Comparison of ENCODE assay signal across 26 cellular contexts in genomic region chr15:89106200-89106599, GRCh38. TPM values are rescaled to one million over a fixed set of nuclear protein-coding genes. Genes with fewer than 3 reads are reported as not detected.
DNase-seq lines count a peak whose midpoint lies in the region; ATAC-seq and TF ChIP-seq lines count a peak whose summit lies in the region.
"Had no signal": no experiment of that assay in that cellular context is flagged by ENCODE, and none has a peak within 500 bp of the region (broad histone marks: within the 10 kb centered on the region; RNA-seq: fewer than 3 reads in every experiment).

No MANE protein-coding gene starts in this region.

- TF ChIP-seq CTCF in right atrium auricular region (IDR thresholded peaks at IDR 0.05) (no peak), dorsolateral prefrontal cortex (IDR thresholded peaks at IDR 0.05 in 54 of 56, conservative IDR thresholded peaks at IDR 0.05 in 2 of 56; ENCODE audit: low read depth in 1 of 56, partially characterized antibody in 56 of 56) (no peak), osteocyte (IDR thresholded peaks at IDR 0.05) (no peak), uterus (IDR thresholded peaks at IDR 0.05) (no peak)

- H3K4me3 ChIP-seq in right atrium auricular region (no peak overlapping the region), dorsolateral prefrontal cortex (no peak overlapping the region), uterus (no peak overlapping the region)
- H3K4me3 ChIP-seq: pancreas, SJSA1 had no signal

- H3K4me3 Mint-ChIP-seq in osteocyte (ENCODE audit: unreplicated experiment), result no peak overlapping the region
- no peak overlapping the region for H3K4me3 Mint-ChIP-seq in activated T-helper 1 cell treated with anti-CD3 and anti-CD28 coated beads, Interleukin-12 subunit alpha, Interleukin-12 subunit beta, Interleukin-2, Interleukin-4 antibody, amounts not matched to agents 30 ng/mL and 10 ng/mL and 1 ng/mL, durations not matched to agents 14 hours and 24 hours and 36 hours
- H3K4me3 Mint-ChIP-seq: activated CD8-positive, alpha-beta T cell treated with anti-CD3 and anti-CD28 coated beads, Interleukin-2, amount 10 ng/mL, durations not matched to agents 7 days and 5 days; activated naive CD8-positive, alpha-beta T cell treated with anti-CD3 and anti-CD28 coated beads, Interleukin-2, amount 50 U/mL, for 24 hours; natural killer cell; T-helper 1 cell treated with Interleukin-12 subunit alpha and Interleukin-12 subunit beta and Interleukin-4 antibody, amounts not matched to agents 30 μg/mL and 1 μg/mL, for 36 hours had no signal

- H3K27me3 Mint-ChIP-seq in osteocyte (ENCODE audit: unreplicated experiment), result no peaks in the 10 kb centered on the region
- no peaks in the 10 kb centered on the region for H3K27me3 Mint-ChIP-seq in activated T-helper 1 cell treated with anti-CD3 and anti-CD28 coated beads, Interleukin-12 subunit alpha, Interleukin-12 subunit beta, Interleukin-2, Interleukin-4 antibody, amounts not matched to agents 30 ng/mL and 10 ng/mL and 1 ng/mL, durations not matched to agents 14 hours and 24 hours and 36 hours (ENCODE audit: insufficient read depth)
- H3K27me3 Mint-ChIP-seq: activated naive CD8-positive, alpha-beta T cell treated with anti-CD3 and anti-CD28 coated beads, Interleukin-2, amount 50 U/mL, for 24 hours had no signal

- intact Hi-C loops in cardiac septum (cut with DNase I), result no loop called here
- intact Hi-C loops in dorsolateral prefrontal cortex (cut with DNase I), result no loop called here
- intact Hi-C loops in uterus (cut with DNase I; ENCODE audit: low total_unique reads), result no loop called here
- intact Hi-C loops in activated T-helper 1 cell treated with anti-CD3 and anti-CD28 coated beads, Interleukin-12 subunit alpha, Interleukin-12 subunit beta, Interleukin-2, Interleukin-4 antibody, amounts not matched to agents 30 ng/mL and 10 ng/mL and 1 ng/mL, durations not matched to agents 14 hours and 24 hours and 36 hours (cut with micrococcal nuclease), result no loop called here

- peak overlapping the region; percentile 93 to 95 for H3K27ac ChIP-seq in right atrium auricular region
- H3K27ac ChIP-seq in dorsolateral prefrontal cortex, result peak overlapping the region in 50 of 59 donors; percentile 9 to 98 (median 82)
- peak overlapping the region; percentile 81 to 88 for H3K27ac ChIP-seq in uterus
- H3K27ac ChIP-seq: KMS-11 had no signal

- peaks cover 9% of the 10 kb centered on the region for H3K36me3 Mint-ChIP-seq in osteocyte (ENCODE audit: unreplicated experiment)
- peaks cover 17% of the 10 kb centered on the region for H3K36me3 Mint-ChIP-seq in activated T-helper 1 cell treated with anti-CD3 and anti-CD28 coated beads, Interleukin-12 subunit alpha, Interleukin-12 subunit beta, Interleukin-2, Interleukin-4 antibody, amounts not matched to agents 30 ng/mL and 10 ng/mL and 1 ng/mL, durations not matched to agents 14 hours and 24 hours and 36 hours (ENCODE audit: low read depth)
- H3K36me3 Mint-ChIP-seq: natural killer cell had no signal

- H3K9me3 Mint-ChIP-seq in osteocyte (ENCODE audit: unreplicated experiment), result no peaks in the 10 kb centered on the region
- no peaks in the 10 kb centered on the region for H3K9me3 Mint-ChIP-seq in activated T-helper 1 cell treated with anti-CD3 and anti-CD28 coated beads, Interleukin-12 subunit alpha, Interleukin-12 subunit beta, Interleukin-2, Interleukin-4 antibody, amounts not matched to agents 30 ng/mL and 10 ng/mL and 1 ng/mL, durations not matched to agents 14 hours and 24 hours and 36 hours
- H3K9me3 Mint-ChIP-seq: activated naive CD8-positive, alpha-beta T cell treated with anti-CD3 and anti-CD28 coated beads, Interleukin-2, amount 50 U/mL, for 24 hours; natural killer cell; T-helper 1 cell treated with Interleukin-12 subunit alpha and Interleukin-12 subunit beta and Interleukin-4 antibody, amounts not matched to agents 30 μg/mL and 1 μg/mL, for 36 hours had no signal

- ATAC-seq in GM18517 (IDR thresholded peaks at IDR 0.05; ENCODE audit: unreplicated experiment), result no peak
- ATAC-seq: activated CD8-positive, alpha-beta T cell treated with anti-CD3 and anti-CD28 coated beads, Interleukin-2, amount 10 ng/mL, durations not matched to agents 7 days and 5 days; activated naive CD8-positive, alpha-beta T cell treated with anti-CD3 and anti-CD28 coated beads, Interleukin-2, amount 50 U/mL, for 24 hours; natural killer cell; pancreas had no signal

- peaks cover 58% of the 10 kb centered on the region for H3K4me1 Mint-ChIP-seq in osteocyte (ENCODE audit: unreplicated experiment)
- peaks cover 8% of the 10 kb centered on the region for H3K4me1 Mint-ChIP-seq in activated T-helper 1 cell treated with anti-CD3 and anti-CD28 coated beads, Interleukin-12 subunit alpha, Interleukin-12 subunit beta, Interleukin-2, Interleukin-4 antibody, amounts not matched to agents 30 ng/mL and 10 ng/mL and 1 ng/mL, durations not matched to agents 14 hours and 24 hours and 36 hours (ENCODE audit: low read depth)

- H3K4me1 ChIP-seq in right atrium auricular region (peaks cover 0 to 84% of the 10 kb centered on the region in 2 donors), uterus (peaks cover 18 to 30% of the 10 kb centered on the region in 2 donors)

- H3K27me3 ChIP-seq in right atrium auricular region, result no peaks in the 10 kb centered on the region
- H3K27me3 ChIP-seq in dorsolateral prefrontal cortex, result no peaks in the 10 kb centered on the region
- no peaks in the 10 kb centered on the region for H3K27me3 ChIP-seq in uterus
- H3K27me3 ChIP-seq: pancreas, SJSA1 had no signal

- H3K9me3 ChIP-seq in right atrium auricular region, result no peaks in the 10 kb centered on the region
- no peaks in the 10 kb centered on the region for H3K9me3 ChIP-seq in uterus
- H3K9me3 ChIP-seq: Caco-2, pancreas, SJSA1 had no signal

- TF ChIP-seq POLR2A in uterus (IDR thresholded peaks at IDR 0.05), result no peak

- H3K36me3 ChIP-seq in right atrium auricular region, result peaks cover 20% of the 10 kb centered on the region
- H3K36me3 ChIP-seq in uterus, result no peaks in the 10 kb centered on the region

- DNase-seq in right atrium auricular region (ENCODE audit: low spot score), result no peak
- DNase-seq in cardiac septum (ENCODE audit: low spot score), result no peak
- DNase-seq in dorsolateral prefrontal cortex, result no peak
- no peak for DNase-seq in osteocyte (ENCODE audit: extremely low spot score, unreplicated experiment)
- no peak for DNase-seq in uterus
- DNase-seq in activated T-helper 1 cell treated with anti-CD3 and anti-CD28 coated beads, Interleukin-12 subunit alpha, Interleukin-12 subunit beta, Interleukin-2, Interleukin-4 antibody, amounts not matched to agents 30 ng/mL and 10 ng/mL and 1 ng/mL, durations not matched to agents 14 hours and 24 hours and 36 hours (ENCODE audit: low spot score), result no peak
- DNase-seq in HuH-7 (ENCODE audit: low spot score), result no peak
- DNase-seq: activated CD4-positive, CD25-positive, alpha-beta regulatory T cell treated with anti-CD3 and anti-CD28 coated beads, Interleukin-2, amount 50 U/mL, for 72 hours; activated CD8-positive, alpha-beta T cell treated with anti-CD3 and anti-CD28 coated beads, Interleukin-2, amount 10 ng/mL, durations not matched to agents 7 days and 5 days; activated gamma-delta T cell treated with Interleukin-2 at 50 U/mL for 16 hours; activated naive CD8-positive, alpha-beta T cell treated with anti-CD3 and anti-CD28 coated beads, Interleukin-2, amount 50 U/mL, for 24 hours; activated T-cell treated with anti-CD3 and anti-CD28 coated beads for 4 hours; Caco-2; cortex of kidney; DMS79; GF-D8; midbrain; natural killer cell; NCI-H1436 treated with DMSO at 0.1 percent for 48 hours; NCI-H524; pancreas; stimulated activated CD8-positive, alpha-beta memory T cell treated with anti-CD3 and anti-CD28 coated beads, Interleukin-4, amount 100 ng/mL, for 48 hours had no signal

- peak overlapping the region; percentile 96 for H3K27ac Mint-ChIP-seq in osteocyte (ENCODE audit: unreplicated experiment)
- H3K27ac Mint-ChIP-seq in activated T-helper 1 cell treated with anti-CD3 and anti-CD28 coated beads, Interleukin-12 subunit alpha, Interleukin-12 subunit beta, Interleukin-2, Interleukin-4 antibody, amounts not matched to agents 30 ng/mL and 10 ng/mL and 1 ng/mL, durations not matched to agents 14 hours and 24 hours and 36 hours, result no peak overlapping the region
- H3K27ac Mint-ChIP-seq: activated CD8-positive, alpha-beta T cell treated with anti-CD3 and anti-CD28 coated beads, Interleukin-2, amount 10 ng/mL, durations not matched to agents 7 days and 5 days; activated naive CD8-positive, alpha-beta T cell treated with anti-CD3 and anti-CD28 coated beads, Interleukin-2, amount 50 U/mL, for 24 hours; T-helper 1 cell treated with Interleukin-12 subunit alpha and Interleukin-12 subunit beta and Interleukin-4 antibody, amounts not matched to agents 30 μg/mL and 1 μg/mL, for 36 hours had no signal

RNA-seq across cellular contexts. Expression of gene ABHD2, which starts 17.9 kb away (rescaled TPM):
- total RNA-seq in right atrium auricular region (100 to 1,000 TPM; 115 to 118 TPM), cardiac septum (185 TPM), dorsolateral prefrontal cortex (100 to 1,000 TPM in 119 of 120 experiments, 10 to 100 TPM in 1; 89.8 to 236 (median 169) TPM), osteocyte (85.7 and 92.2 TPM in 2 replicates), uterus (100 to 1,000 TPM in 1 of 4 donors, 10 to 100 TPM in 3; 27.4 to 117 (median 54.2) TPM)
- total RNA-seq in activated T-helper 1 cell treated with anti-CD3 and anti-CD28 coated beads, Interleukin-12 subunit alpha, Interleukin-12 subunit beta, Interleukin-2, Interleukin-4 antibody, amounts not matched to agents 30 ng/mL and 10 ng/mL and 1 ng/mL, durations not matched to agents 14 hours and 24 hours and 36 hours, result 66.5 and 66.7 TPM in 2 replicates
